Comparison of ENCODE assay signal across 15 cellular contexts in the genomic region with DNA sequence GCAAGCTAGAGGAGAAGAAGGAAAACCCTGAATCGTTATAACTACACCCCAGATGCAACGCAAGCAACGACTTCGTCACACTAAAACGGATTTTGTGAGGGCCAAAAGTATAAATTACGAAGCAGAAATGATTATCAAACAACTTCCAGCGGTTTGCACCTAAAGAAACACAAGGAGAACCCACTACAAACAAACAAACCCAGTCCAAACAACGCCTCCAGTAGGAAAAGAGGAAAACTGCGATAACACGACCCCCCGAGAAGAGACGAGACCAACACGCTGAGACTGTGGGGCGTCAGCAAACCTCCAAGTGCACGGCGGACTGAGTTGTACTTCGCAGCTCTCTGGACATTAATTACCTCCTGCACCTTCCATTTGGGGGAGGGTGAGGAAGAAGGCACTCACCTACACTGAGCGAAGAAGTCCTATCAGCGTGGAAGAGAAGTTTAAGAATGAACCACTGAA. TPM values are rescaled to one million over a fixed set of nuclear protein-coding genes. Genes with fewer than 3 reads are reported as not detected.
A peak's percentile ranks its signal among the peaks of the same experiment; 100 is the strongest.
DNase-seq lines count a peak whose midpoint lies in the region; ATAC-seq and TF ChIP-seq lines count a peak whose summit lies in the region.
"Had no signal": no experiment of that assay in that cellular context is flagged by ENCODE, and none has a peak within 500 bp of the region (broad histone marks: within the 10 kb centered on the region; RNA-seq: fewer than 3 reads in every experiment).

TSS of gene MAB21L2 (plus strand) at position 51 of the 465 bp plus-strand sequence. CDS start 879 bp downstream, outside the sequence.

- H2AFZ ChIP-seq in fibroblast of lung (ENCODE audit: low read length) (no peak within 1 kb of the TSS), neural cell (ENCODE audit: low read depth, low read length) (no peak within 1 kb of the TSS)

- H3K9me3 ChIP-seq in cardiac muscle cell (ENCODE audit: low read depth) (no peaks in the 10 kb centered on the region), fibroblast of lung (ENCODE audit: control insufficient read depth, insufficient read depth, low read depth, low read length) (no peaks in the 10 kb centered on the region), neural cell (ENCODE audit: low read length) (no peaks in the 10 kb centered on the region)
- H3K9me3 ChIP-seq: HAP-1 had no signal

- TF ChIP-seq CTCF in cardiac muscle cell (IDR thresholded peaks at IDR 0.05; ENCODE audit: low read depth, low read length), result no peak
- peak in 1 of 2 donors; percentile 3 for TF ChIP-seq CTCF in fibroblast of lung (conservative IDR thresholded peaks at IDR 0.05 in 1 of 2, IDR thresholded peaks at IDR 0.05 in 1 of 2; ENCODE audit: low read depth in 1 of 2, low read length in 2 of 2)
- no peak for TF ChIP-seq CTCF in neural cell (IDR thresholded peaks at IDR 0.05; ENCODE audit: poor library complexity, severe bottlenecking)

- ATAC-seq in Right ventricle myocardium inferior, result no peak
- ATAC-seq: activated T-cell treated with anti-CD3 and anti-CD28 coated beads, Interleukin-2, amount 50 U/mL, for 72 hours; stimulated activated naive CD8-positive, alpha-beta T cell treated with anti-CD3 and anti-CD28 coated beads, Interleukin-15, Interleukin-2, amounts not matched to agents 100 U/mL and 50 U/mL, for 24 hours had no signal

- H3K27me3 ChIP-seq in cardiac muscle cell (peaks cover 94% of the 10 kb centered on the region), fibroblast of lung (ENCODE audit: control insufficient read depth, insufficient read depth, low read length) (no peaks in the 10 kb centered on the region), neural cell (ENCODE audit: insufficient read depth, low read depth, low read length) (peaks cover 100% of the 10 kb centered on the region)

- TF ChIP-seq EP300 in neural cell (conservative IDR thresholded peaks at IDR 0.05; ENCODE audit: poor library complexity, severe bottlenecking), result no peak

- no peak within 1 kb of the TSS for H3K4me2 ChIP-seq in fibroblast of lung (ENCODE audit: extremely low read depth, insufficient read depth, low read length)
- no peak within 1 kb of the TSS for H3K4me2 ChIP-seq in neural cell (ENCODE audit: low read length)

- H3F3A ChIP-seq in neural cell (ENCODE audit: insufficient read depth, low read length, poor library complexity, severe bottlenecking), result no peaks in the 10 kb centered on the region

- H4K20me1 ChIP-seq in fibroblast of lung (ENCODE audit: control insufficient read depth, extremely low read depth, insufficient read depth, low read length) (no peaks in the 10 kb centered on the region), neural cell (ENCODE audit: insufficient read depth) (no peaks in the 10 kb centered on the region)

- intact Hi-C loops in Right ventricle myocardium inferior (cut with DNase I), result loop anchor here (10.0 kb wide), 1 partner anchor 67 kb away; no protein-coding TSS in a partner anchor

- H3K79me2 ChIP-seq in fibroblast of lung (ENCODE audit: control insufficient read depth, insufficient read depth, low read length) (no peaks in the 10 kb centered on the region), neural cell (replicated peaks; ENCODE audit: insufficient read depth, low read length) (no peaks in the 10 kb centered on the region)

- H3K9ac ChIP-seq in fibroblast of lung (ENCODE audit: insufficient read depth, low read length), result no peak within 1 kb of the TSS
- no peak within 1 kb of the TSS for H3K9ac ChIP-seq in neural cell (ENCODE audit: low read length)

- DNase-seq in cardiac muscle cell (ENCODE audit: low read depth in 1 of 2, low spot score in 1 of 2) (peak in 1 of 2 donors; percentile 10), Right ventricle myocardium inferior (ENCODE audit: missing footprints) (no peak), fibroblast of lung (ENCODE audit: low read depth in 2 of 2) (peak; percentile 53 to 58), SKM-1 (lab: John Stamatoyannopoulos, UW; ENCODE audit: unreplicated experiment) (no peak), kidney tubule cell (ENCODE audit: low spot score) (no peak), D341Med (ENCODE audit: low spot score) (no peak)
- DNase-seq: 8988T; activated T-cell treated with anti-CD3 and anti-CD28 coated beads, Interleukin-2, amount 50 U/mL, for 72 hours; NCI-H1105 treated with DMSO at 0.1 percent for 48 hours; stimulated activated CD4-positive, alpha-beta T cell treated with anti-CD3 and anti-CD28 coated beads, Interleukin-15, amount 100 ng/mL, for 24 hours; stimulated activated naive CD8-positive, alpha-beta T cell treated with anti-CD3 and anti-CD28 coated beads, Interleukin-15, Interleukin-2, amounts not matched to agents 100 U/mL and 50 U/mL, for 24 hours had no signal

- TF ChIP-seq RAD21 in neural cell (conservative IDR thresholded peaks at IDR 0.05), result no peak

- 68% methylated on average over 19 of the region's 19 CpGs for WGBS in urinary bladder

- H3K4me1 ChIP-seq in cardiac muscle cell (ENCODE audit: low read depth), result peaks cover 5% of the 10 kb centered on the region
- no peaks in the 10 kb centered on the region for H3K4me1 ChIP-seq in fibroblast of lung (ENCODE audit: control insufficient read depth, extremely low read depth, insufficient read depth, low read length)
- H3K4me1 ChIP-seq in urinary bladder (ENCODE audit: insufficient read depth), result peaks cover 2% of the 10 kb centered on the region

- H3K9me2 ChIP-seq in neural cell (ENCODE audit: insufficient read depth, low read length), result no peaks in the 10 kb centered on the region

- H3K36me3 ChIP-seq in cardiac muscle cell (no peaks in the 10 kb centered on the region), fibroblast of lung (ENCODE audit: control insufficient read depth, insufficient read depth, low read length) (no peaks in the 10 kb centered on the region), neural cell (ENCODE audit: insufficient read depth, low read length) (no peaks in the 10 kb centered on the region), urinary bladder (ENCODE audit: insufficient read depth) (no peaks in the 10 kb centered on the region)
- H3K36me3 ChIP-seq: HAP-1 had no signal

- H3K4me3 ChIP-seq in cardiac muscle cell, result peak within 1 kb of the TSS; percentile 5
- peak within 1 kb of the TSS in 2 of 4 experiments; percentile 21 to 82 for H3K4me3 ChIP-seq in fibroblast of lung (replicated peaks in 1 of 4; ENCODE audit: control extremely low read depth in 1 of 4, insufficient read depth in 1 of 4, low read depth in 3 of 4, low read length in 4 of 4)
- H3K4me3 ChIP-seq in neural cell (ENCODE audit: low read length), result peak within 1 kb of the TSS; percentile 53
- peak within 1 kb of the TSS; percentile 4 for H3K4me3 ChIP-seq in urinary bladder (ENCODE audit: low read depth, low read length)
- H3K4me3 ChIP-seq: HAP-1 had no signal

- H3K27ac ChIP-seq in cardiac muscle cell (no peak within 1 kb of the TSS), fibroblast of lung (ENCODE audit: insufficient read depth, low read length) (no peak within 1 kb of the TSS), neural cell (ENCODE audit: low read length) (no peak within 1 kb of the TSS), urinary bladder (ENCODE audit: low read depth) (no peak within 1 kb of the TSS)

TF ChIP-seq in neural cell, 6 proteins besides CTCF, POLR2A, EP300 and RAD21:
- no peak for TF ChIP-seq EZH2 (IDR thresholded peaks at IDR 0.05; ENCODE audit: borderline replicate concordance, insufficient read depth, low read length, poor library complexity, severe bottlenecking)
- TF ChIP-seq POLR2AphosphoS5 (IDR thresholded peaks at IDR 0.05), result peak; percentile 23

RNA-seq across cellular contexts. Expression of gene MAB21L2, which starts in this region (rescaled TPM):
- total RNA-seq in cardiac muscle cell (0.54 and 0.81 TPM in 2 replicates), Right ventricle myocardium inferior (not detected), fibroblast of lung (under 0.01 TPM in 1 of 2 replicates, not detected in the other), urinary bladder (1.5 TPM)
- polyA plus RNA-seq in cardiac muscle cell (0.12 and 0.47 TPM in 2 replicates), fibroblast of lung (0.02 and 0.06 TPM in 2 replicates), neural cell (0.92 and 1.6 TPM in 2 replicates), urinary bladder (0.54 TPM)
- polyA plus RNA-seq in fibroblast of lung (2012), result not detected in 2 replicates
- polyA minus RNA-seq in fibroblast of lung (ENCODE audit: low replicate concordance) (not detected in 2 replicates), neural cell (2.2 and 4.6 TPM in 2 replicates)
- total RNA-seq: activated T-cell treated with anti-CD3 and anti-CD28 coated beads, Interleukin-2, amount 50 U/mL, for 72 hours; G401 had no signal

Comparison
In these comparisons a context has a peak if more than half of its experiments do, and no peak if none do; other contexts are left out.
1. Peak in DNase-seq in fibroblast of lung; RNA of the gene not detected or under 1 TPM.